Comparison of ENCODE assay signal across 11 cellular contexts in the genomic region with DNA sequence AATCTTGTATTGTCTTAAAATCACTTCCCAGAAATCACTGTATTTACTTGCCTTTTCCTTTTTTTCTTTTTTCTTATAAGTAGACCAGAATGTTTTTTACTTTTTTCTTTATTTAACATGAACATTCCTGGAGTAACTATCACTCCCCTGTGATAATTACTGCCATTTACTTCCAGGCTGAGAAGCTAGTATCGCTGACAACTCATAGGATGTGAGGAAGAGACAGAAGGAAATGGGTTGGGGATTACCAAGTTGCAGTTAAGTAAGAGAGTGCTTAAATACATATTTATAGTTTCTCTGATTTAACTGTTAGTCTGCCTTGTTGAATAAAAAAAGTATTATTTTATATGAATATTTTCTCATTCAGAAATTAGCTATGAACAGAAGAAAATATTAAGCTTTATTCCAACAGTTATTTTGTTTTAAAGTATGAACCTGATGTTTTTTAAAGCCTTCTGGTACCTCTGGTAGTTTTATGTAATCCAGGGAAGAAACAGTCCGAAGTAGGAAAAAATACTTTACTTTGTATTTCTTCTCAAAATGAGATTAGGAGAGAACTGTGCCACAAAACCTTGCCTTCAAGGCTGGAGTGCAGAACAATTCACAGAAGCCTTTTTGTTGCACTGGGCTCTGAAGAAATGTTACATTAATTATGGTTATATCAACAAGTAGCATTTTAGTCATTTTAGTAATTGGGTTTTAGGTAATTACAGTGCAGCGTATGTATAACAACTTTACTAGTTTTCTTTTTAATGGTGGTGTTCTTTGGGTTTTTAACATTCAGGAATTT.
A peak's percentile ranks its signal among the peaks of the same experiment; 100 is the strongest.
DNase-seq lines count a peak whose midpoint lies in the region; ATAC-seq and TF ChIP-seq lines count a peak whose summit lies in the region.
"Had no signal": no experiment of that assay in that cellular context is flagged by ENCODE, and none has a peak within 500 bp of the region (broad histone marks: within the 10 kb centered on the region; RNA-seq: fewer than 3 reads in every experiment).

No MANE protein-coding gene starts in this region.

- H3K4me1 ChIP-seq in CD8-positive, alpha-beta T cell (ENCODE audit: insufficient read depth, low read length), result peaks cover 29% of the 10 kb centered on the region
- H3K4me1 ChIP-seq in KMS-11 (ENCODE audit: low read depth, poor library complexity, severe bottlenecking), result peaks cover 63% of the 10 kb centered on the region
- peaks cover 6 to 21% of the 10 kb centered on the region in 2 donors for H3K4me1 ChIP-seq in naive thymus-derived CD4-positive, alpha-beta T cell (ENCODE audit: control insufficient read depth in 2 of 2, insufficient read depth in 2 of 2, low read length in 2 of 2)
- H3K4me1 ChIP-seq in right atrium auricular region, result no peaks in the 10 kb centered on the region

- H3K4me1 Mint-ChIP-seq in CD8-positive, alpha-beta T cell (ENCODE audit: low read depth), result peaks cover 45% of the 10 kb centered on the region
- peaks cover 54% of the 10 kb centered on the region for H3K4me1 Mint-ChIP-seq in central memory CD8-positive, alpha-beta T cell
- H3K4me1 Mint-ChIP-seq in naive thymus-derived CD4-positive, alpha-beta T cell, result peaks cover 27 to 64% (median 54%) of the 10 kb centered on the region in 7 donors

- H3K9me3 Mint-ChIP-seq in CD8-positive, alpha-beta T cell, result no peaks in the 10 kb centered on the region
- no peaks in the 10 kb centered on the region for H3K9me3 Mint-ChIP-seq in central memory CD8-positive, alpha-beta T cell
- peaks cover 0 to 2% (median 0%) of the 10 kb centered on the region in 11 donors for H3K9me3 Mint-ChIP-seq in naive thymus-derived CD4-positive, alpha-beta T cell

- ATAC-seq in CD8-positive, alpha-beta T cell, result no peak
- no peak for ATAC-seq in central memory CD8-positive, alpha-beta T cell (replicated peaks; ENCODE audit: extremely low read depth, poor library complexity, severe bottlenecking)
- ATAC-seq in naive thymus-derived CD4-positive, alpha-beta T cell, result no peak
- ATAC-seq in HG03378 (IDR thresholded peaks at IDR 0.05; ENCODE audit: unreplicated experiment), result no peak

- no peaks in the 10 kb centered on the region for H4K20me1 ChIP-seq in KMS-11 (ENCODE audit: insufficient read depth)

- H3K4me3 ChIP-seq in CD8-positive, alpha-beta T cell (ENCODE audit: low read depth, low read length), result no peak overlapping the region
- no peak overlapping the region for H3K4me3 ChIP-seq in KMS-11 (IDR thresholded peaks at IDR 0.05; ENCODE audit: insufficient read depth, low read depth, low read length)
- no peak overlapping the region for H3K4me3 ChIP-seq in naive thymus-derived CD4-positive, alpha-beta T cell (ENCODE audit: low read length)
- no peak overlapping the region for H3K4me3 ChIP-seq in right atrium auricular region

- H3K9me3 ChIP-seq in CD8-positive, alpha-beta T cell (ENCODE audit: low read length), result no peaks in the 10 kb centered on the region
- H3K9me3 ChIP-seq in naive thymus-derived CD4-positive, alpha-beta T cell (ENCODE audit: control insufficient read depth in 2 of 3, low read length in 3 of 3), result no peaks in the 10 kb centered on the region
- no peaks in the 10 kb centered on the region for H3K9me3 ChIP-seq in right atrium auricular region

- TF ChIP-seq CTCF in CD8-positive, alpha-beta T cell (IDR thresholded peaks at IDR 0.05), result no peak
- TF ChIP-seq CTCF in KMS-11 (conservative IDR thresholded peaks at IDR 0.05; ENCODE audit: low read depth, low read length) (no peak), right atrium auricular region (IDR thresholded peaks at IDR 0.05) (no peak)

- POLR2A ChIA-PET in CD8-positive, alpha-beta T cell (lab: Charles Lee), result interaction anchor here (1.1 kb wide), 1 partner anchor 31 kb away, joined by 3 read pairs; no protein-coding TSS in a partner anchor
- POLR2A ChIA-PET in naive thymus-derived CD4-positive, alpha-beta T cell (lab: Charles Lee), result interaction anchor here (1.2 kb wide), 1 partner anchor 73 kb away, joined by 3 read pairs; a partner anchor contains a TSS

- H2AFZ ChIP-seq in KMS-11 (ENCODE audit: low read depth), result no peak overlapping the region

- no peak for DNase-seq in CD8-positive, alpha-beta T cell
- DNase-seq in central memory CD8-positive, alpha-beta T cell (ENCODE audit: low spot score in 2 of 2), result no peak
- DNase-seq in naive thymus-derived CD4-positive, alpha-beta T cell, result no peak
- DNase-seq in right atrium auricular region (ENCODE audit: low spot score) (no peak), DMS53 treated with DMSO at 0.1 percent for 48 hours (lab: John Stamatoyannopoulos, UW; ENCODE audit: unreplicated experiment) (no peak), DMS53 (lab: John Stamatoyannopoulos, UW) (no peak)
- DNase-seq: activated CD8-positive, alpha-beta memory T cell treated with anti-CD3 and anti-CD28 coated beads for 24 hours; NCI-H1694 treated with DMSO at 0.1 percent for 48 hours had no signal

- no peaks in the 10 kb centered on the region for H3K36me3 ChIP-seq in CD8-positive, alpha-beta T cell (ENCODE audit: insufficient read depth, low read length)
- H3K36me3 ChIP-seq in KMS-11 (ENCODE audit: insufficient read depth), result no peaks in the 10 kb centered on the region
- H3K36me3 ChIP-seq in naive thymus-derived CD4-positive, alpha-beta T cell (ENCODE audit: control insufficient read depth in 2 of 3, insufficient read depth in 3 of 3, low read length in 3 of 3), result peaks cover 0 to under 1% (median 0%) of the 10 kb centered on the region in 3 experiments
- H3K36me3 ChIP-seq in right atrium auricular region, result no peaks in the 10 kb centered on the region

- peak overlapping the region; percentile 13; the same call in 1 of the 2 replicates for H3K9ac ChIP-seq in KMS-11

- H3K27ac Mint-ChIP-seq in CD8-positive, alpha-beta T cell, result peak overlapping the region; percentile 72
- H3K27ac Mint-ChIP-seq in central memory CD8-positive, alpha-beta T cell (ENCODE audit: low read depth), result peak overlapping the region; percentile 19
- peak overlapping the region in 7 of 9 donors; percentile 19 to 83 (median 75) for H3K27ac Mint-ChIP-seq in naive thymus-derived CD4-positive, alpha-beta T cell

- no peaks in the 10 kb centered on the region for H3K27me3 Mint-ChIP-seq in CD8-positive, alpha-beta T cell (ENCODE audit: low read depth)
- no peaks in the 10 kb centered on the region for H3K27me3 Mint-ChIP-seq in central memory CD8-positive, alpha-beta T cell
- no peaks in the 10 kb centered on the region for H3K27me3 Mint-ChIP-seq in naive thymus-derived CD4-positive, alpha-beta T cell

- peaks cover 38% of the 10 kb centered on the region for H3K79me2 ChIP-seq in KMS-11 (ENCODE audit: insufficient read depth, low read depth)

- CTCF ChIA-PET in CD8-positive, alpha-beta T cell (lab: Charles Lee), result no interaction called here
- CTCF ChIA-PET in naive thymus-derived CD4-positive, alpha-beta T cell (lab: Charles Lee), result no interaction called here

- peaks cover 31% of the 10 kb centered on the region for H3K36me3 Mint-ChIP-seq in CD8-positive, alpha-beta T cell
- H3K36me3 Mint-ChIP-seq in central memory CD8-positive, alpha-beta T cell (ENCODE audit: insufficient read depth), result peaks cover 6% of the 10 kb centered on the region
- peaks cover 0 to 37% (median 30%) of the 10 kb centered on the region in 5 donors for H3K36me3 Mint-ChIP-seq in naive thymus-derived CD4-positive, alpha-beta T cell

- intact Hi-C loops in CD8-positive, alpha-beta T cell (cut with DNase I, micrococcal nuclease), result loop anchor here (2.0 to 10.0 kb wide), 3 partner anchors 70 to 247 kb away; a partner anchor contains a TSS
- intact Hi-C loops in naive thymus-derived CD4-positive, alpha-beta T cell (cut with micrococcal nuclease), result loop anchor here (5.0 to 10.0 kb wide), 2 partner anchors 245 to 247 kb away; no protein-coding TSS in a partner anchor

- H3K27ac ChIP-seq in CD8-positive, alpha-beta T cell (ENCODE audit: low read depth, low read length), result no peak overlapping the region
- H3K27ac ChIP-seq in KMS-11 (peak overlapping the region; percentile 65), right atrium auricular region (no peak overlapping the region)
- no peak overlapping the region for H3K27ac ChIP-seq in naive thymus-derived CD4-positive, alpha-beta T cell (ENCODE audit: low read depth, low read length)

- H3K4me3 Mint-ChIP-seq in CD8-positive, alpha-beta T cell, result peak overlapping the region; percentile 70
- H3K4me3 Mint-ChIP-seq in central memory CD8-positive, alpha-beta T cell, result no peak overlapping the region
- H3K4me3 Mint-ChIP-seq in naive thymus-derived CD4-positive, alpha-beta T cell, result peak overlapping the region in 8 of 10 donors; percentile 27 to 78 (median 69)
- H3K4me3 Mint-ChIP-seq: neural crest cell had no signal

- peak overlapping the region; percentile 82 for H3K4me2 ChIP-seq in KMS-11

- H3K27me3 ChIP-seq in CD8-positive, alpha-beta T cell (ENCODE audit: insufficient read depth, low read length), result no peaks in the 10 kb centered on the region
- H3K27me3 ChIP-seq in KMS-11 (ENCODE audit: insufficient read depth, low read depth) (no peaks in the 10 kb centered on the region), right atrium auricular region (no peaks in the 10 kb centered on the region)
- H3K27me3 ChIP-seq in naive thymus-derived CD4-positive, alpha-beta T cell (ENCODE audit: control insufficient read depth in 2 of 2, insufficient read depth in 2 of 2, low read length in 2 of 2), result no peaks in the 10 kb centered on the region

Comparison
In these comparisons a context has a peak if more than half of its experiments do, and no peak if none do; other contexts are left out.
1. H3K27ac Mint-ChIP-seq: peak in every context shown above with its lines; median percentile 75 in naive thymus-derived CD4-positive, alpha-beta T cell; 72 in CD8-positive, alpha-beta T cell; 19 in central memory CD8-positive, alpha-beta T cell.